In genomic region chr17:20469103-20469502, GRCh38 we compare ENCODE assay signal across 7 cellular contexts. TPM values are rescaled to one million over a fixed set of nuclear protein-coding genes. Genes with fewer than 3 reads are reported as not detected.
"Had no signal": no experiment of that assay in that cellular context is flagged by ENCODE, and none has a peak within 500 bp of the region (broad histone marks: within the 10 kb centered on the region; RNA-seq: fewer than 3 reads in every experiment).

No MANE protein-coding gene starts in this region.

RNA-seq across cellular contexts. Expression of gene LGALS9B, which starts 1.8 kb away (rescaled TPM):
- total RNA-seq: GM23248, H4, H7, HepG2, HFFc6, HT1080 had no signal
- polyA plus RNA-seq: GM23248, HepG2, IgD-negative memory B cell had no signal
